Comparison of ENCODE assay signal across 8 cellular contexts in the genomic region with DNA sequence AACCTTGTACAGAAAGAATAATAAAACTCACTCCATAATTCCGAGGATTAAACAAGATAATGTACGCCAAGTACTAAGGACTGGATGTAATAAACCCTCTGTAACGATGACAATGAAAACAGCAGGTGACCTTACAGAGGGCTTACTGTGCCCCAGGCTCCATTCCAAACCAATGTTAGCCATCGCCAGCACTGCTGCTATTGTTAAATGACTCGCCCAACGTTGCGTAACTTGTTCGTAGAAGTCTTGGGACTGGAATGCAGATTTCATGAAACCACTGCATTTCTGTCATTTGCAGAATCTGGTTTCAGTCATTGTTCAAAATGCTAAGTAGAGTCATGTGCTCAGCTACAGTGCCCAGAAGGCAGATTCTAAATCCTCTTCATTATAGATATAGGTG. TPM values are rescaled to one million over a fixed set of nuclear protein-coding genes. Genes with fewer than 3 reads are reported as not detected.
DNase-seq lines count a peak whose midpoint lies in the region; ATAC-seq and TF ChIP-seq lines count a peak whose summit lies in the region.

No MANE protein-coding gene starts in this region.

- H3K4me3 ChIP-seq in epithelial cell of esophagus (ENCODE audit: low read length): peak overlapping the region; percentile 14
- H3K4me3 ChIP-seq in psoas muscle: no peak overlapping the region

- H3K36me3 ChIP-seq in psoas muscle (ENCODE audit: insufficient read depth in 1 of 2, low read depth in 1 of 2): peaks cover 0 to 23% of the 10 kb centered on the region in 2 donors

- TF ChIP-seq CTCF in epithelial cell of esophagus (IDR thresholded peaks at IDR 0.05; ENCODE audit: insufficient read depth, low read depth, low read length, missing control alignments): no peak
- TF ChIP-seq CTCF in psoas muscle (IDR thresholded peaks at IDR 0.05): no peak
- no peak for TF ChIP-seq CTCF in osteocyte (IDR thresholded peaks at IDR 0.05)

- H3K9me3 ChIP-seq in psoas muscle: no peaks in the 10 kb centered on the region

- peaks cover 6% of the 10 kb centered on the region for H3K9me3 Mint-ChIP-seq in osteocyte (ENCODE audit: unreplicated experiment)

- intact Hi-C loops in psoas muscle (cut with DNase I): loop anchor here (5.0 kb wide), 2 partner anchors 36 to 46 kb away; no protein-coding TSS in a partner anchor

- ATAC-seq in psoas muscle: peak; percentile 82 to 89 (median 88)
- ATAC-seq in GM21515 (IDR thresholded peaks at IDR 0.05; ENCODE audit: unreplicated experiment): no peak

- no peaks in the 10 kb centered on the region for H3K27me3 Mint-ChIP-seq in osteocyte (ENCODE audit: unreplicated experiment)

- DNase-seq in NCI-H2107 treated with DMSO at 0.1 percent for 48 hours (lab: John Stamatoyannopoulos, UW; ENCODE audit: unreplicated experiment) (peak; percentile 77), NCI-H2107 (lab: John Stamatoyannopoulos, UW) (no peak), NCI-H446 (lab: John Stamatoyannopoulos, UW) (peak; percentile 17 to 58), epithelial cell of esophagus (ENCODE audit: low read depth) (peak; percentile 98), psoas muscle (peak; percentile 81 to 85), superior temporal gyrus (ENCODE audit: extremely low spot score) (no peak), osteocyte (ENCODE audit: extremely low spot score, unreplicated experiment) (no peak)

- H3K27ac Mint-ChIP-seq in osteocyte (ENCODE audit: unreplicated experiment): no peak overlapping the region

- H3K4me1 ChIP-seq in psoas muscle: peaks cover 40% of the 10 kb centered on the region

- 22 to 52% (median 28%) methylated on average over 8 of the region's 8 CpGs for WGBS in psoas muscle, 3 donors

- no peaks in the 10 kb centered on the region for H3K4me1 Mint-ChIP-seq in osteocyte (ENCODE audit: unreplicated experiment)

- no peaks in the 10 kb centered on the region for H3K36me3 Mint-ChIP-seq in osteocyte (ENCODE audit: unreplicated experiment)

- peak overlapping the region; percentile 88 for H3K27ac ChIP-seq in psoas muscle

- H3K27me3 ChIP-seq in psoas muscle (ENCODE audit: insufficient read depth in 3 of 3, low read length in 2 of 3): no peaks in the 10 kb centered on the region

- H3K4me3 Mint-ChIP-seq in osteocyte (ENCODE audit: unreplicated experiment): no peak overlapping the region

RNA-seq across cellular contexts. Expression of gene STON2, which starts 0.7 kb away (rescaled TPM):
- total RNA-seq in psoas muscle (100 to 1,000 TPM in 1 of 4 donors, 10 to 100 TPM in 3; 37.4 to 147 (median 77.1) TPM), osteocyte (not detected in 2 replicates)
- 10 to 100 TPM in 1 of 3 donors, 1 to 10 TPM in 2; 4.8 to 18.2 (median 6.2) TPM for polyA plus RNA-seq in psoas muscle

Comparison
In these comparisons a context has a peak if more than half of its experiments do, and no peak if none do; other contexts are left out.
1. DNase-seq: peak in NCI-H2107 treated with DMSO at 0.1 percent for 48 hours (single experiment), NCI-H446 (2 of 2), epithelial cell of esophagus (single experiment) and psoas muscle (2 of 2); none in NCI-H2107 (single experiment), superior temporal gyrus (single experiment) and osteocyte (single experiment).
2. RNA of gene STON2, which starts 0.7 kb away (total RNA-seq): 37.4 to 147 TPM in psoas muscle; not detected in osteocyte; every median in the first group is over 10 times any median in the second.